Comparison of ENCODE assay signal across 8 cellular contexts in genomic region chr6:158999669-159000403, GRCh38. TPM values are rescaled to one million over a fixed set of nuclear protein-coding genes. Genes with fewer than 3 reads are reported as not detected.
DNase-seq lines count a peak whose midpoint lies in the region; ATAC-seq and TF ChIP-seq lines count a peak whose summit lies in the region.

RSPH3 (minus strand) TSS chr6:159000202; CDS start chr6:158999550, 652 bp downstream.

- no peaks in the 10 kb centered on the region for H3K9me2 ChIP-seq in GM23338 (ENCODE audit: insufficient read depth)

- peak within 1 kb of the TSS; percentile 99 for H3K27ac Mint-ChIP-seq in GM23338
- peak within 1 kb of the TSS; percentile 94 for H3K27ac Mint-ChIP-seq in activated T-helper 17 cell treated with anti-CD3 and anti-CD28 coated beads, Interleukin-2, amount 50 U/mL, for 72 hours
- H3K27ac Mint-ChIP-seq in naive thymus-derived CD8-positive, alpha-beta T cell: peak within 1 kb of the TSS; percentile 87 to 97 (median 92)
- H3K27ac Mint-ChIP-seq in stimulated activated naive B cell treated with anti-CD40 and anti-IgM and Interleukin-4, amounts not matched to agents 10 μg/mL and 1 μg/mL and 100 μg/mL, for 72 hours: peak within 1 kb of the TSS; percentile 98

- H3K4me1 Mint-ChIP-seq in GM23338: peaks cover 14% of the 10 kb centered on the region
- H3K4me1 Mint-ChIP-seq in activated T-helper 17 cell treated with anti-CD3 and anti-CD28 coated beads, Interleukin-2, amount 50 U/mL, for 72 hours: peaks cover 31% of the 10 kb centered on the region
- H3K4me1 Mint-ChIP-seq in naive thymus-derived CD8-positive, alpha-beta T cell: peaks cover 20 to 50% (median 23%) of the 10 kb centered on the region in 4 donors
- H3K4me1 Mint-ChIP-seq in stimulated activated naive B cell treated with anti-CD40 and anti-IgM and Interleukin-4, amounts not matched to agents 10 μg/mL and 1 μg/mL and 100 μg/mL, for 72 hours: peaks cover 22 to 49% of the 10 kb centered on the region in 2 donors

- peak within 1 kb of the TSS; percentile 96 for H3K4me3 Mint-ChIP-seq in GM23338
- H3K4me3 Mint-ChIP-seq in activated T-helper 17 cell treated with anti-CD3 and anti-CD28 coated beads, Interleukin-2, amount 50 U/mL, for 72 hours: peak within 1 kb of the TSS; percentile 96
- peak within 1 kb of the TSS; percentile 92 to 99 (median 97) for H3K4me3 Mint-ChIP-seq in naive thymus-derived CD8-positive, alpha-beta T cell
- H3K4me3 Mint-ChIP-seq in stimulated activated naive B cell treated with anti-CD40 and anti-IgM and Interleukin-4, amounts not matched to agents 10 μg/mL and 1 μg/mL and 100 μg/mL, for 72 hours: peak within 1 kb of the TSS; percentile 95 to 100

- no peaks in the 10 kb centered on the region for H4K20me1 ChIP-seq in GM23338 (replicated peaks; ENCODE audit: insufficient read depth)

- POLR2A ChIA-PET in naive thymus-derived CD8-positive, alpha-beta T cell (lab: Charles Lee): interaction anchor here (0.5 to 2.4 kb wide), 13 partner anchors 8 to 351 kb away, joined by 3 to 34 read pairs (median 4); partner anchors contain the start of gene TAGAP

- H2AFZ ChIP-seq in GM23338: peak within 1 kb of the TSS; percentile 95

- H3K4me3 ChIP-seq in GM23338: peak within 1 kb of the TSS; percentile 70
- H3K4me3 ChIP-seq in fibroblast of mammary gland (ENCODE audit: control insufficient read depth, low read depth, low read length): peak within 1 kb of the TSS; percentile 89

- no peaks in the 10 kb centered on the region; the same call in 1 of the 2 replicates for H3K79me2 ChIP-seq in GM23338 (replicated peaks; ENCODE audit: insufficient read depth)

- ATAC-seq in GM23338: peak; percentile 90
- ATAC-seq in activated T-helper 17 cell treated with anti-CD3 and anti-CD28 coated beads, Interleukin-2, amount 50 U/mL, for 72 hours (replicated peaks): peak; percentile 84
- peak; percentile 83 to 87 for ATAC-seq in naive thymus-derived CD8-positive, alpha-beta T cell
- ATAC-seq in stimulated activated naive B cell treated with anti-CD40 and anti-IgM and Interleukin-4, amounts not matched to agents 10 μg/mL and 1 μg/mL and 100 μg/mL, for 72 hours (replicated peaks): peak; percentile 88 to 92

- DNase-seq in EL (peak; percentile 95), GM23338 (ENCODE audit: low spot score) (peak; percentile 99), Kasumi-1 (lab: John Stamatoyannopoulos, UW) (peak; percentile 82 to 90), RKO (ENCODE audit: low spot score) (peak; percentile 96), fibroblast of mammary gland (ENCODE audit: low read depth) (peak; percentile 85)
- DNase-seq in naive thymus-derived CD8-positive, alpha-beta T cell: peak; percentile 80 to 93 (median 83)
- DNase-seq in stimulated activated naive B cell treated with anti-CD40 and anti-IgM and Interleukin-4, amounts not matched to agents 10 μg/mL and 1 μg/mL and 100 μg/mL, for 72 hours: peak; percentile 94

- peak within 1 kb of the TSS; percentile 89 for H3K4me2 ChIP-seq in GM23338

- peaks cover 5% of the 10 kb centered on the region for H3K27me3 Mint-ChIP-seq in GM23338 (ENCODE audit: insufficient read depth, low read depth, poor library complexity)
- no peaks in the 10 kb centered on the region for H3K27me3 Mint-ChIP-seq in activated T-helper 17 cell treated with anti-CD3 and anti-CD28 coated beads, Interleukin-2, amount 50 U/mL, for 72 hours
- H3K27me3 Mint-ChIP-seq in naive thymus-derived CD8-positive, alpha-beta T cell: no peaks in the 10 kb centered on the region
- no peaks in the 10 kb centered on the region for H3K27me3 Mint-ChIP-seq in stimulated activated naive B cell treated with anti-CD40 and anti-IgM and Interleukin-4, amounts not matched to agents 10 μg/mL and 1 μg/mL and 100 μg/mL, for 72 hours

- no peaks in the 10 kb centered on the region for H3K9me3 Mint-ChIP-seq in GM23338
- no peaks in the 10 kb centered on the region for H3K9me3 Mint-ChIP-seq in activated T-helper 17 cell treated with anti-CD3 and anti-CD28 coated beads, Interleukin-2, amount 50 U/mL, for 72 hours
- no peaks in the 10 kb centered on the region for H3K9me3 Mint-ChIP-seq in naive thymus-derived CD8-positive, alpha-beta T cell
- H3K9me3 Mint-ChIP-seq in stimulated activated naive B cell treated with anti-CD40 and anti-IgM and Interleukin-4, amounts not matched to agents 10 μg/mL and 1 μg/mL and 100 μg/mL, for 72 hours: no peaks in the 10 kb centered on the region

- no peaks in the 10 kb centered on the region for H3K27me3 ChIP-seq in GM23338 (ENCODE audit: insufficient read depth)

- TF ChIP-seq CTCF in GM23338 (conservative IDR thresholded peaks at IDR 0.05; ENCODE audit: low read depth in 2 of 2): peak in 1 of 2 experiments; percentile 24; a peak in 2 of 4 replicates
- no peak for TF ChIP-seq CTCF in fibroblast of mammary gland (conservative IDR thresholded peaks at IDR 0.05; ENCODE audit: control insufficient read depth, insufficient read depth, low read depth, low read length)

- H3K27ac ChIP-seq in GM23338 (ENCODE audit: low read depth): peak within 1 kb of the TSS; percentile 95

- H3K36me3 ChIP-seq in GM23338 (ENCODE audit: insufficient read depth): no peaks in the 10 kb centered on the region

- no peaks in the 10 kb centered on the region; the same call in 2 of the 3 replicates for H3K36me3 Mint-ChIP-seq in GM23338 (ENCODE audit: low read depth)
- peaks cover 15% of the 10 kb centered on the region for H3K36me3 Mint-ChIP-seq in activated T-helper 17 cell treated with anti-CD3 and anti-CD28 coated beads, Interleukin-2, amount 50 U/mL, for 72 hours (ENCODE audit: low read depth)
- no peaks in the 10 kb centered on the region for H3K36me3 Mint-ChIP-seq in naive thymus-derived CD8-positive, alpha-beta T cell
- H3K36me3 Mint-ChIP-seq in stimulated activated naive B cell treated with anti-CD40 and anti-IgM and Interleukin-4, amounts not matched to agents 10 μg/mL and 1 μg/mL and 100 μg/mL, for 72 hours: peaks cover 11 to 22% of the 10 kb centered on the region in 2 donors

- peaks cover 14% of the 10 kb centered on the region for H3K4me1 ChIP-seq in GM23338 (ENCODE audit: insufficient read depth)

- H3F3A ChIP-seq in GM23338 (replicated peaks; ENCODE audit: low read depth): peaks cover 6% of the 10 kb centered on the region; the same call in 1 of the 2 replicates

TF ChIP-seq in GM23338, 12 proteins besides CTCF, POLR2A, EP300 and RAD21:
- TF ChIP-seq EZH2 (IDR thresholded peaks at IDR 0.05; ENCODE audit: low read depth, unreplicated experiment): no peak
- TF ChIP-seq CREB1 (CRISPR knock-in tag; IDR thresholded peaks at IDR 0.05; ENCODE audit: low read depth): peak; percentile 36; the same call in 1 of the 2 replicates
- TF ChIP-seq POLR2AphosphoS5 (IDR thresholded peaks at IDR 0.05; ENCODE audit: low read depth): peak; percentile 99
- no peak for TF ChIP-seq ZNF114 (CRISPR knock-in tag; IDR thresholded peaks at IDR 0.05)
TF ChIP-seq in GM23338: peak in this region for 2.

RNA-seq across cellular contexts. Expression of gene RSPH3, which starts in this region (rescaled TPM):
- total RNA-seq in GM23338 (2014; rRNA removed; shearing (Covaris generic)): 1.7 and 2.4 TPM in 2 replicates
- polyA plus RNA-seq in GM23338 (2016; fragmentation: Nextera tagmentation; extraction: Ambion mirVana): 2.8 and 3.9 TPM in 2 replicates
- total RNA-seq in activated T-helper 17 cell treated with anti-CD3 and anti-CD28 coated beads, Interleukin-2, amount 50 U/mL, for 72 hours: 10 to 100 TPM in 1 of 2 donors, 1 to 10 TPM in 1; 2.4 to 15.9 TPM
- total RNA-seq in naive thymus-derived CD8-positive, alpha-beta T cell: 1 to 10 TPM; 1.9 TPM
- polyA plus RNA-seq in naive thymus-derived CD8-positive, alpha-beta T cell: 1 to 10 TPM; 1.3 to 2.0 (median 1.8) TPM

Comparison
In these comparisons a context has a peak if more than half of its experiments do, and no peak if none do; other contexts are left out.
1. Peak in every context shown above with its lines: DNase-seq, ATAC-seq, H3K4me3 ChIP-seq and H3K27ac ChIP-seq.